ENCODE assay signal across 23 cellular contexts in the genomic region with DNA sequence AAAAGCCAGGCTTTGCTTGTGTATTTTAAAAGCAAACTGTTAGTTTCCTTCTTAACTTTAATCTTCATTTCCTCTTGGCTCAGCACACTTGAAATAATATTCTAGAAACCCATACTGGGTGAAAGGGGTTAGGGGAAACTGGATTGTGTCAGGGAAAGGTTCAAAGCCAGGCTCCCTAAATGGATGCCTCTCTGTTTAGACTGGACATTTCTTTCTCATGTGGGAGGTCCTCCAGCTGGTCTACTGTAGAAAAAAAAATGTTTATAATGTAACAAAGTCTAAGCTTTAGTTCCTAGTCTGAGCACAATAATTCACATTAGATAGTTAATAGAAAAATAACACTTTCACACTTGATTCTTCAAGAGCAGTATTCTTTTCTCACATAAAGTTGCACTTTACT.
A peak's percentile ranks its signal among the peaks of the same experiment; 100 is the strongest.
DNase-seq lines count a peak whose midpoint lies in the region; ATAC-seq and TF ChIP-seq lines count a peak whose summit lies in the region.
"Had no signal": no experiment of that assay in that cellular context is flagged by ENCODE, and none has a peak within 500 bp of the region (broad histone marks: within the 10 kb centered on the region; RNA-seq: fewer than 3 reads in every experiment).

No MANE protein-coding gene starts in this region.

- no peaks in the 10 kb centered on the region for H3K9me3 Mint-ChIP-seq in activated T-cell treated with anti-CD3 and anti-CD28 coated beads, Interleukin-2, amount 50 U/mL, for 72 hours
- H3K9me3 Mint-ChIP-seq: CD4-positive, alpha-beta T cell had no signal

- no peak overlapping the region for H3K9ac ChIP-seq in liver (ENCODE audit: low read depth in 1 of 2, low read length in 2 of 2)
- H3K9ac ChIP-seq: GM23248 had no signal

- no peak overlapping the region for H3K27ac Mint-ChIP-seq in activated T-cell treated with anti-CD3 and anti-CD28 coated beads, Interleukin-2, amount 50 U/mL, for 72 hours
- H3K27ac Mint-ChIP-seq: CD4-positive, alpha-beta T cell had no signal

- peaks cover 15% of the 10 kb centered on the region for H3K27me3 Mint-ChIP-seq in activated T-cell treated with anti-CD3 and anti-CD28 coated beads, Interleukin-2, amount 50 U/mL, for 72 hours (ENCODE audit: low read depth)

- H3K4me1 Mint-ChIP-seq in activated T-cell treated with anti-CD3 and anti-CD28 coated beads, Interleukin-2, amount 50 U/mL, for 72 hours (ENCODE audit: low read depth): no peaks in the 10 kb centered on the region

- H3K27ac ChIP-seq in liver (ENCODE audit: low read depth in 1 of 2, low read length in 2 of 2): peak overlapping the region; percentile 59 to 70
- H3K27ac ChIP-seq: GM23248 had no signal

- no peaks in the 10 kb centered on the region for H3K9me3 ChIP-seq in liver (ENCODE audit: control insufficient read depth in 4 of 4, low read length in 3 of 4)
- H3K9me3 ChIP-seq: BE2C, Caco-2, HAP-1 had no signal

- H3K27me3 ChIP-seq in liver (ENCODE audit: control insufficient read depth in 4 of 4, insufficient read depth in 4 of 4, low read length in 3 of 4): no peaks in the 10 kb centered on the region

- intact Hi-C loops in head of caudate nucleus (cut with DNase I): no loop called here

- H3K4me3 Mint-ChIP-seq in activated T-cell treated with anti-CD3 and anti-CD28 coated beads, Interleukin-2, amount 50 U/mL, for 72 hours: no peak overlapping the region
- H3K4me3 Mint-ChIP-seq: CD4-positive, alpha-beta T cell had no signal

- no peak for TF ChIP-seq RAD21 in liver (IDR thresholded peaks at IDR 0.05)

- no peak overlapping the region for H3K4me3 ChIP-seq in choroid plexus epithelial cell (ENCODE audit: low read depth, low read length)
- H3K4me3 ChIP-seq in liver (ENCODE audit: low read depth in 1 of 3, low read length in 3 of 3): no peak overlapping the region
- H3K4me3 ChIP-seq: GM12878, GM23248, HAP-1 had no signal

- H3K4me1 ChIP-seq in liver (ENCODE audit: control insufficient read depth in 4 of 4, insufficient read depth in 4 of 4, low read length in 3 of 4): peaks cover 5 to 17% (median 7%) of the 10 kb centered on the region in 4 donors
- H3K4me1 ChIP-seq: BE2C had no signal

- no peak for ATAC-seq in activated T-cell treated with anti-CD3 and anti-CD28 coated beads, Interleukin-2, amount 50 U/mL, for 72 hours (replicated peaks in 1 of 2)
- ATAC-seq: GM12878, PC-3 had no signal

- DNase-seq in HCEC 1CT: peak; percentile 5
- DNase-seq in choroid plexus epithelial cell (ENCODE audit: low read depth): peak; percentile 13
- peak; percentile 21 for DNase-seq in smooth muscle cell of the brain vasculature (ENCODE audit: low read depth, low spot score)
- no peak for DNase-seq in head of caudate nucleus
- no peak for DNase-seq in stimulated activated CD4-positive, alpha-beta T cell treated with anti-CD3 and anti-CD28 coated beads, Interleukin-4, amount 100 ng/mL, for 4 hours
- DNase-seq in activated CD4-positive, alpha-beta T cell treated with anti-CD3 and anti-CD28 coated beads, Interleukin-2, amount 50 U/mL, for 1 hour: no peak
- no peak for DNase-seq in activated T-cell treated with anti-CD3 and anti-CD28 coated beads, Interleukin-2, amount 50 U/mL, for 72 hours
- DNase-seq: BE2C; Caco-2; CD4-positive, alpha-beta T cell; DMS153; EL; GM23248; NCI-H1417; NCI-H1930; NCI-H226; NCI-H524; PC-3; RPMI8226; SHP77 treated with DMSO at 0.1 percent for 48 hours had no signal

- TF ChIP-seq CTCF in choroid plexus epithelial cell (conservative IDR thresholded peaks at IDR 0.05; ENCODE audit: low read depth, low read length) (no peak), liver (IDR thresholded peaks at IDR 0.05; ENCODE audit: low read depth, low read length, missing input control) (no peak)

- H3K36me3 Mint-ChIP-seq in activated T-cell treated with anti-CD3 and anti-CD28 coated beads, Interleukin-2, amount 50 U/mL, for 72 hours (ENCODE audit: insufficient read depth in 2 of 2): no peaks in the 10 kb centered on the region

- no peaks in the 10 kb centered on the region for H3K36me3 ChIP-seq in liver (ENCODE audit: control insufficient read depth in 4 of 4, insufficient read depth in 3 of 4, low read depth in 1 of 4, low read length in 3 of 4)
- H3K36me3 ChIP-seq: BE2C, HAP-1 had no signal

TF ChIP-seq in liver, 16 proteins besides CTCF, POLR2A, EP300 and RAD21:
- no peak for TF ChIP-seq SP1 (IDR thresholded peaks at IDR 0.05)
- TF ChIP-seq, protein P1, sequence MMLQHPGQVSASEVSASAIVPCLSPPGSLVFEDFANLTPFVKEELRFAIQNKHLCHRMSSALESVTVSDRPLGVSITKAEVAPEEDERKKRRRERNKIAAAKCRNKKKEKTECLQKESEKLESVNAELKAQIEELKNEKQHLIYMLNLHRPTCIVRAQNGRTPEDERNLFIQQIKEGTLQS (IDR thresholded peaks at IDR 0.05): no peak
- TF ChIP-seq FOXA1 (IDR thresholded peaks at IDR 0.05): no peak
- TF ChIP-seq, protein P2, sequence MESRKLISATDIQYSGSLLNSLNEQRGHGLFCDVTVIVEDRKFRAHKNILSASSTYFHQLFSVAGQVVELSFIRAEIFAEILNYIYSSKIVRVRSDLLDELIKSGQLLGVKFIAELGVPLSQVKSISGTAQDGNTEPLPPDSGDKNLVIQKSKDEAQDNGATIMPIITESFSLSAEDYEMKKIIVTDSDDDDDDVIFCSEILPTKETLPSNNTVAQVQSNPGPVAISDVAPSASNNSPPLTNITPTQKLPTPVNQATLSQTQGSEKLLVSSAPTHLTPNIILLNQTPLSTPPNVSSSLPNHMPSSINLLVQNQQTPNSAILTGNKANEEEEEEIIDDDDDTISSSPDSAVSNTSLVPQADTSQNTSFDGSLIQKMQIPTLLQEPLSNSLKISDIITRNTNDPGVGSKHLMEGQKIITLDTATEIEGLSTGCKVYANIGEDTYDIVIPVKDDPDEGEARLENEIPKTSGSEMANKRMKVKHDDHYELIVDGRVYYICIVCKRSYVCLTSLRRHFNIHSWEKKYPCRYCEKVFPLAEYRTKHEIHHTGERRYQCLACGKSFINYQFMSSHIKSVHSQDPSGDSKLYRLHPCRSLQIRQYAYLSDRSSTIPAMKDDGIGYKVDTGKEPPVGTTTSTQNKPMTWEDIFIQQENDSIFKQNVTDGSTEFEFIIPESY (IDR thresholded peaks at IDR 0.05): no peak
- TF ChIP-seq HNF4G (IDR thresholded peaks at IDR 0.05): no peak
- no peak for TF ChIP-seq YY1 (IDR thresholded peaks at IDR 0.05)
- no peak for TF ChIP-seq JUND (IDR thresholded peaks at IDR 0.05)
- TF ChIP-seq, protein P3, sequence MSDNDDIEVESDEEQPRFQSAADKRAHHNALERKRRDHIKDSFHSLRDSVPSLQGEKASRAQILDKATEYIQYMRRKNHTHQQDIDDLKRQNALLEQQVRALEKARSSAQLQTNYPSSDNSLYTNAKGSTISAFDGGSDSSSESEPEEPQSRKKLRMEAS (IDR thresholded peaks at IDR 0.05): no peak
- TF ChIP-seq, protein P4, sequence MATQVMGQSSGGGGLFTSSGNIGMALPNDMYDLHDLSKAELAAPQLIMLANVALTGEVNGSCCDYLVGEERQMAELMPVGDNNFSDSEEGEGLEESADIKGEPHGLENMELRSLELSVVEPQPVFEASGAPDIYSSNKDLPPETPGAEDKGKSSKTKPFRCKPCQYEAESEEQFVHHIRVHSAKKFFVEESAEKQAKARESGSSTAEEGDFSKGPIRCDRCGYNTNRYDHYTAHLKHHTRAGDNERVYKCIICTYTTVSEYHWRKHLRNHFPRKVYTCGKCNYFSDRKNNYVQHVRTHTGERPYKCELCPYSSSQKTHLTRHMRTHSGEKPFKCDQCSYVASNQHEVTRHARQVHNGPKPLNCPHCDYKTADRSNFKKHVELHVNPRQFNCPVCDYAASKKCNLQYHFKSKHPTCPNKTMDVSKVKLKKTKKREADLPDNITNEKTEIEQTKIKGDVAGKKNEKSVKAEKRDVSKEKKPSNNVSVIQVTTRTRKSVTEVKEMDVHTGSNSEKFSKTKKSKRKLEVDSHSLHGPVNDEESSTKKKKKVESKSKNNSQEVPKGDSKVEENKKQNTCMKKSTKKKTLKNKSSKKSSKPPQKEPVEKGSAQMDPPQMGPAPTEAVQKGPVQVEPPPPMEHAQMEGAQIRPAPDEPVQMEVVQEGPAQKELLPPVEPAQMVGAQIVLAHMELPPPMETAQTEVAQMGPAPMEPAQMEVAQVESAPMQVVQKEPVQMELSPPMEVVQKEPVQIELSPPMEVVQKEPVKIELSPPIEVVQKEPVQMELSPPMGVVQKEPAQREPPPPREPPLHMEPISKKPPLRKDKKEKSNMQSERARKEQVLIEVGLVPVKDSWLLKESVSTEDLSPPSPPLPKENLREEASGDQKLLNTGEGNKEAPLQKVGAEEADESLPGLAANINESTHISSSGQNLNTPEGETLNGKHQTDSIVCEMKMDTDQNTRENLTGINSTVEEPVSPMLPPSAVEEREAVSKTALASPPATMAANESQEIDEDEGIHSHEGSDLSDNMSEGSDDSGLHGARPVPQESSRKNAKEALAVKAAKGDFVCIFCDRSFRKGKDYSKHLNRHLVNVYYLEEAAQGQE (IDR thresholded peaks at IDR 0.05): no peak

Comparison
In these comparisons a context has a peak if more than half of its experiments do, and no peak if none do; other contexts are left out.
1. DNase-seq: peak in HCEC 1CT (single experiment), choroid plexus epithelial cell (single experiment) and smooth muscle cell of the brain vasculature (single experiment); none in head of caudate nucleus (0 of 42), stimulated activated CD4-positive, alpha-beta T cell treated with anti-CD3 and anti-CD28 coated beads, Interleukin-4, amount 100 ng/mL, for 4 hours (0 of 2), activated CD4-positive, alpha-beta T cell treated with anti-CD3 and anti-CD28 coated beads, Interleukin-2, amount 50 U/mL, for 1 hour (single experiment) and activated T-cell treated with anti-CD3 and anti-CD28 coated beads, Interleukin-2, amount 50 U/mL, for 72 hours (0 of 2).